Comparison of ENCODE assay signal across 8 cellular contexts in genomic region chr20:32285621-32286334, GRCh38. TPM values are rescaled to one million over a fixed set of nuclear protein-coding genes. Genes with fewer than 3 reads are reported as not detected.
DNase-seq lines count a peak whose midpoint lies in the region; ATAC-seq and TF ChIP-seq lines count a peak whose summit lies in the region.

No MANE protein-coding gene starts in this region.

- no peak overlapping the region for H2AFZ ChIP-seq in neural progenitor cell (replicated peaks)

- H3K4me3 ChIP-seq in lower lobe of right lung, result no peak overlapping the region
- no peak overlapping the region for H3K4me3 ChIP-seq in neural progenitor cell

- intact Hi-C loops in CD4-positive, alpha-beta T cell (cut with DNase I, micrococcal nuclease), result loop anchor here in 1 of 2 experiments (10.0 kb wide), 1 partner anchor 69 kb away; the partner anchor contains the start of gene ASXL1
- intact Hi-C loops in lower lobe of right lung (cut with DNase I), result no loop called here

- H3K9ac ChIP-seq in neural progenitor cell, result no peak overlapping the region

- no peaks in the 10 kb centered on the region for H3K9me3 ChIP-seq in CD4-positive, alpha-beta T cell (ENCODE audit: control insufficient read depth, low read length)
- H3K9me3 ChIP-seq in lower lobe of right lung (no peaks in the 10 kb centered on the region), neural progenitor cell (ENCODE audit: low read depth) (no peaks in the 10 kb centered on the region)

- no peaks in the 10 kb centered on the region for H3K27me3 Mint-ChIP-seq in CD4-positive, alpha-beta T cell
- no peaks in the 10 kb centered on the region for H3K27me3 Mint-ChIP-seq in activated naive CD4-positive, alpha-beta T cell treated with anti-CD3 and anti-CD28 coated beads, Interleukin-2, amount 10 ng/mL, durations not matched to agents 7 days and 5 days
- H3K27me3 Mint-ChIP-seq in neural progenitor cell (ENCODE audit: insufficient read depth, low read depth), result no peaks in the 10 kb centered on the region

- H3K4me1 ChIP-seq in lower lobe of right lung, result peaks cover 25% of the 10 kb centered on the region
- no peaks in the 10 kb centered on the region for H3K4me1 ChIP-seq in neural progenitor cell

- H3K79me2 ChIP-seq in neural progenitor cell (ENCODE audit: low read depth), result peaks cover 47% of the 10 kb centered on the region

- H3K4me3 Mint-ChIP-seq in CD4-positive, alpha-beta T cell, result peak overlapping the region; percentile 26
- peak overlapping the region; percentile 17 for H3K4me3 Mint-ChIP-seq in activated naive CD4-positive, alpha-beta T cell treated with anti-CD3 and anti-CD28 coated beads, Interleukin-2, amount 10 ng/mL, durations not matched to agents 7 days and 5 days
- no peak overlapping the region for H3K4me3 Mint-ChIP-seq in neural progenitor cell

- peaks cover 37% of the 10 kb centered on the region for H3K4me1 Mint-ChIP-seq in CD4-positive, alpha-beta T cell (ENCODE audit: low read depth)
- H3K4me1 Mint-ChIP-seq in activated naive CD4-positive, alpha-beta T cell treated with anti-CD3 and anti-CD28 coated beads, Interleukin-2, amount 10 ng/mL, durations not matched to agents 7 days and 5 days, result peaks cover 43% of the 10 kb centered on the region
- H3K4me1 Mint-ChIP-seq in neural progenitor cell, result no peaks in the 10 kb centered on the region

- H3K36me3 ChIP-seq in lower lobe of right lung (peaks cover 3% of the 10 kb centered on the region), neural progenitor cell (no peaks in the 10 kb centered on the region)

- no peaks in the 10 kb centered on the region for H3K9me3 Mint-ChIP-seq in CD4-positive, alpha-beta T cell
- no peaks in the 10 kb centered on the region for H3K9me3 Mint-ChIP-seq in activated naive CD4-positive, alpha-beta T cell treated with anti-CD3 and anti-CD28 coated beads, Interleukin-2, amount 10 ng/mL, durations not matched to agents 7 days and 5 days
- no peaks in the 10 kb centered on the region for H3K9me3 Mint-ChIP-seq in neural progenitor cell

- no peaks in the 10 kb centered on the region for H3F3A ChIP-seq in neural progenitor cell (ENCODE audit: low read depth)

- H3K4me2 ChIP-seq in neural progenitor cell, result no peak overlapping the region

- TF ChIP-seq CTCF in CD4-positive, alpha-beta T cell (IDR thresholded peaks at IDR 0.05), result no peak
- TF ChIP-seq CTCF in lower lobe of right lung (IDR thresholded peaks at IDR 0.05), result no peak
- no peak for TF ChIP-seq CTCF in neural progenitor cell (IDR thresholded peaks at IDR 0.05)

- H3K27me3 ChIP-seq in CD4-positive, alpha-beta T cell (ENCODE audit: control insufficient read depth, insufficient read depth, low read length), result no peaks in the 10 kb centered on the region
- H3K27me3 ChIP-seq in lower lobe of right lung (ENCODE audit: low read depth) (no peaks in the 10 kb centered on the region), neural progenitor cell (no peaks in the 10 kb centered on the region)

- H4K20me1 ChIP-seq in neural progenitor cell (ENCODE audit: low read depth), result peaks cover 15% of the 10 kb centered on the region

- ATAC-seq in CD4-positive, alpha-beta T cell (ENCODE audit: poor library complexity), result peak; percentile 78
- ATAC-seq in GM19351 (IDR thresholded peaks at IDR 0.05; ENCODE audit: unreplicated experiment) (peak; percentile 70), lower lobe of right lung (peak; percentile 45 to 61)

- peaks cover 16% of the 10 kb centered on the region for H3K36me3 Mint-ChIP-seq in CD4-positive, alpha-beta T cell (ENCODE audit: low read depth)
- H3K36me3 Mint-ChIP-seq in activated naive CD4-positive, alpha-beta T cell treated with anti-CD3 and anti-CD28 coated beads, Interleukin-2, amount 10 ng/mL, durations not matched to agents 7 days and 5 days, result peaks cover 15% of the 10 kb centered on the region
- H3K36me3 Mint-ChIP-seq in neural progenitor cell, result no peaks in the 10 kb centered on the region

- peak overlapping the region; percentile 32 for H3K27ac ChIP-seq in CD4-positive, alpha-beta T cell (ENCODE audit: low read depth, low read length)
- H3K27ac ChIP-seq in lower lobe of right lung (peak overlapping the region; percentile 51), neural progenitor cell (no peak overlapping the region)

- in situ Hi-C loops in G401 (cut with HindIII; ENCODE audit: low sequenced_read_pairs), result no loop called here

- CTCF ChIA-PET in CD4-positive, alpha-beta T cell (lab: Charles Lee), result interaction anchor here (0.6 to 1.0 kb wide), 3 partner anchors 9 to 106 kb away, joined by 3 read pairs; no protein-coding TSS in a partner anchor
- CTCF ChIA-PET in activated naive CD4-positive, alpha-beta T cell treated with anti-CD3 and anti-CD28 coated beads, Interleukin-2, amount 10 ng/mL, durations not matched to agents 7 days and 5 days (lab: Charles Lee), result no interaction called here

- peak in 5 of 10 experiments; percentile 2 to 12 (median 5) for DNase-seq in CD4-positive, alpha-beta T cell
- DNase-seq in HS-5 (ENCODE audit: low read depth), result peak; percentile 35
- peak; percentile 43 for DNase-seq in activated naive CD4-positive, alpha-beta T cell treated with anti-CD3 and anti-CD28 coated beads, Interleukin-2, amount 10 ng/mL, durations not matched to agents 7 days and 5 days
- no peak for DNase-seq in lower lobe of right lung
- no peak for DNase-seq in DMS 273 (lab: John Stamatoyannopoulos, UW; ENCODE audit: unreplicated experiment)
- DNase-seq in neural progenitor cell (ENCODE audit: low spot score), result no peak
- no peak for DNase-seq in G401 (ENCODE audit: low spot score)

- POLR2A ChIA-PET in CD4-positive, alpha-beta T cell (lab: Charles Lee), result interaction anchor here (0.6 to 2.0 kb wide), 10 partner anchors 8 to 235 kb away, joined by 3 to 5 read pairs (median 3); partner anchors contain the start of gene KIF3B

- peak overlapping the region; percentile 74 for H3K27ac Mint-ChIP-seq in CD4-positive, alpha-beta T cell
- H3K27ac Mint-ChIP-seq in activated naive CD4-positive, alpha-beta T cell treated with anti-CD3 and anti-CD28 coated beads, Interleukin-2, amount 10 ng/mL, durations not matched to agents 7 days and 5 days, result peak overlapping the region; percentile 80
- no peak overlapping the region for H3K27ac Mint-ChIP-seq in neural progenitor cell

RNA-seq across cellular contexts. Expression of gene KIF3B, which starts 8.3 kb away (rescaled TPM):
- 1 to 10 TPM; 7.3 TPM for total RNA-seq in CD4-positive, alpha-beta T cell
- total RNA-seq in lower lobe of right lung, result 28.0 TPM
- 16.8 and 20.9 TPM in 2 replicates for total RNA-seq in neural progenitor cell (ENCODE audit: low replicate concordance)
- 14.6 and 19.1 TPM in 2 replicates for total RNA-seq in G401 (2014; rRNA removed; shearing (Covaris generic))

Comparison
In these comparisons a context has a peak if more than half of its experiments do, and no peak if none do; other contexts are left out.
1. DNase-seq: peak in HS-5 (single experiment) and activated naive CD4-positive, alpha-beta T cell treated with anti-CD3 and anti-CD28 coated beads, Interleukin-2, amount 10 ng/mL, durations not matched to agents 7 days and 5 days (single experiment); none in lower lobe of right lung (single experiment), DMS 273 (single experiment), neural progenitor cell (single experiment) and G401 (single experiment).
2. Peak in every context shown above with its lines, with median percentiles within 50 percentile points of each other: ATAC-seq.